1 cellular context compared by ENCODE assay signal in the genomic region with DNA sequence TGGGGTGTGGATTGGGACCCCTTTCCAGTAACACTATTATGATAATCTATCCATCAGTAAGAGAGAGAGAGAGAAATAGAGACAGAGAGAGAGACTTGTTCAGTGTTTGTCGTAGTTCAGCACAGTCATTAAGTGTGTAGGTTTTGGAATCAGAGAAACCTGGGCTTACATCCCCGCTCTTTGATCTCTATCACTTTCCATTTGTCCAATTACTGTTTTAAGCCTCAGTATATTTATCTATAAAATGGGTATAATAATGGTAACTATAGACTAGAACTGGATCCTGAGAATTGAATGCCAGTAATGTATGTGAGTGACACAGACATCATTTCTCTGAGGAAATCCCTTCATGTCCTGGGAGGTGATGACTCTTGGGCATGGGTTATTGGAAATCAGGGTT.
TF ChIP-seq lines count a peak whose summit lies in the region.

No MANE protein-coding gene starts in this region.

TF ChIP-seq in SK-N-SH, 30 proteins besides CTCF, POLR2A, EP300 and RAD21 (continued from another document):
- TF ChIP-seq, protein P1, sequence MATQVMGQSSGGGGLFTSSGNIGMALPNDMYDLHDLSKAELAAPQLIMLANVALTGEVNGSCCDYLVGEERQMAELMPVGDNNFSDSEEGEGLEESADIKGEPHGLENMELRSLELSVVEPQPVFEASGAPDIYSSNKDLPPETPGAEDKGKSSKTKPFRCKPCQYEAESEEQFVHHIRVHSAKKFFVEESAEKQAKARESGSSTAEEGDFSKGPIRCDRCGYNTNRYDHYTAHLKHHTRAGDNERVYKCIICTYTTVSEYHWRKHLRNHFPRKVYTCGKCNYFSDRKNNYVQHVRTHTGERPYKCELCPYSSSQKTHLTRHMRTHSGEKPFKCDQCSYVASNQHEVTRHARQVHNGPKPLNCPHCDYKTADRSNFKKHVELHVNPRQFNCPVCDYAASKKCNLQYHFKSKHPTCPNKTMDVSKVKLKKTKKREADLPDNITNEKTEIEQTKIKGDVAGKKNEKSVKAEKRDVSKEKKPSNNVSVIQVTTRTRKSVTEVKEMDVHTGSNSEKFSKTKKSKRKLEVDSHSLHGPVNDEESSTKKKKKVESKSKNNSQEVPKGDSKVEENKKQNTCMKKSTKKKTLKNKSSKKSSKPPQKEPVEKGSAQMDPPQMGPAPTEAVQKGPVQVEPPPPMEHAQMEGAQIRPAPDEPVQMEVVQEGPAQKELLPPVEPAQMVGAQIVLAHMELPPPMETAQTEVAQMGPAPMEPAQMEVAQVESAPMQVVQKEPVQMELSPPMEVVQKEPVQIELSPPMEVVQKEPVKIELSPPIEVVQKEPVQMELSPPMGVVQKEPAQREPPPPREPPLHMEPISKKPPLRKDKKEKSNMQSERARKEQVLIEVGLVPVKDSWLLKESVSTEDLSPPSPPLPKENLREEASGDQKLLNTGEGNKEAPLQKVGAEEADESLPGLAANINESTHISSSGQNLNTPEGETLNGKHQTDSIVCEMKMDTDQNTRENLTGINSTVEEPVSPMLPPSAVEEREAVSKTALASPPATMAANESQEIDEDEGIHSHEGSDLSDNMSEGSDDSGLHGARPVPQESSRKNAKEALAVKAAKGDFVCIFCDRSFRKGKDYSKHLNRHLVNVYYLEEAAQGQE (IDR thresholded peaks at IDR 0.05; ENCODE audit: low read depth, low read length): no peak
- no peak for TF ChIP-seq CHD2 (IDR thresholded peaks at IDR 0.05; ENCODE audit: low read length, partially characterized antibody)
- TF ChIP-seq, protein P2, sequence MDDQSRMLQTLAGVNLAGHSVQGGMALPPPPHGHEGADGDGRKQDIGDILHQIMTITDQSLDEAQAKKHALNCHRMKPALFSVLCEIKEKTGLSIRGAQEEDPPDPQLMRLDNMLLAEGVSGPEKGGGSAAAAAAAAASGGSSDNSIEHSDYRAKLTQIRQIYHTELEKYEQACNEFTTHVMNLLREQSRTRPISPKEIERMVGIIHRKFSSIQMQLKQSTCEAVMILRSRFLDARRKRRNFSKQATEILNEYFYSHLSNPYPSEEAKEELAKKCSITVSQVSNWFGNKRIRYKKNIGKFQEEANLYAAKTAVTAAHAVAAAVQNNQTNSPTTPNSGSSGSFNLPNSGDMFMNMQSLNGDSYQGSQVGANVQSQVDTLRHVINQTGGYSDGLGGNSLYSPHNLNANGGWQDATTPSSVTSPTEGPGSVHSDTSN (IDR thresholded peaks at IDR 0.05): no peak
- no peak for TF ChIP-seq SIN3A (IDR thresholded peaks at IDR 0.05; ENCODE audit: borderline replicate concordance, low read depth, low read length)
- TF ChIP-seq FOXJ3 (CRISPR knock-in tag; IDR thresholded peaks at IDR 0.05): no peak
- TF ChIP-seq, protein P3, sequence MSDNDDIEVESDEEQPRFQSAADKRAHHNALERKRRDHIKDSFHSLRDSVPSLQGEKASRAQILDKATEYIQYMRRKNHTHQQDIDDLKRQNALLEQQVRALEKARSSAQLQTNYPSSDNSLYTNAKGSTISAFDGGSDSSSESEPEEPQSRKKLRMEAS (IDR thresholded peaks at IDR 0.05; ENCODE audit: low read depth): no peak
- TF ChIP-seq TCF12 (IDR thresholded peaks at IDR 0.05): no peak
- no peak for TF ChIP-seq POLR2AphosphoS5 (IDR thresholded peaks at IDR 0.05; ENCODE audit: low read depth, low read length)
- no peak for TF ChIP-seq NRF1 (IDR thresholded peaks at IDR 0.05; ENCODE audit: low read depth, low read length)
- no peak for TF ChIP-seq MEF2A (IDR thresholded peaks at IDR 0.05; ENCODE audit: borderline replicate concordance, low read depth)
- no peak for TF ChIP-seq ELF1 (IDR thresholded peaks at IDR 0.05)
